ENCODE assay signal across 8 cellular contexts in genomic region chr9:113541019-113541900, GRCh38.
DNase-seq lines count a peak whose midpoint lies in the region; ATAC-seq and TF ChIP-seq lines count a peak whose summit lies in the region.

No MANE protein-coding gene starts in this region.

- H3K4me3 ChIP-seq in CD8-positive, alpha-beta T cell (ENCODE audit: low read depth, low read length), result no peak overlapping the region
- H3K4me3 ChIP-seq in colonic mucosa (no peak overlapping the region), mesendoderm (ENCODE audit: low read length) (no peak overlapping the region)

- no peaks in the 10 kb centered on the region for H3K27me3 ChIP-seq in CD8-positive, alpha-beta T cell (ENCODE audit: insufficient read depth, low read length)
- H3K27me3 ChIP-seq in colonic mucosa (no peaks in the 10 kb centered on the region), mesendoderm (ENCODE audit: insufficient read depth, low read length, poor library complexity) (no peaks in the 10 kb centered on the region)

- WGBS in mesendoderm (ENCODE audit: extremely low coverage, insufficient coverage, low lambda C conversion rate), result no CpG with 5 or more reads among the region's 12 CpGs

- peak overlapping the region; percentile 57 for H3K27ac Mint-ChIP-seq in CD8-positive, alpha-beta T cell

- no peak overlapping the region for H4K5ac ChIP-seq in mesendoderm (ENCODE audit: low read length)

- H3K4me1 Mint-ChIP-seq in CD8-positive, alpha-beta T cell (ENCODE audit: low read depth), result peaks cover 62% of the 10 kb centered on the region

- intact Hi-C loops in CD8-positive, alpha-beta T cell (cut with DNase I, micrococcal nuclease), result no loop called here
- intact Hi-C loops in colonic mucosa (cut with DNase I), result no loop called here

- H3K4me2 ChIP-seq in mesendoderm (ENCODE audit: low read length), result no peak overlapping the region

- H2AK5ac ChIP-seq in mesendoderm (ENCODE audit: low read length), result no peak overlapping the region

- no peak for DNase-seq in CD8-positive, alpha-beta T cell
- DNase-seq in NCI-H226 (peak; percentile 77), colonic mucosa (peak; percentile 74), mesendoderm (peak; percentile 97), NCI-H1048 (lab: John Stamatoyannopoulos, UW) (no peak), GM13977 (ENCODE audit: low spot score) (no peak)

- H3K9me3 ChIP-seq in CD8-positive, alpha-beta T cell (ENCODE audit: low read length), result no peaks in the 10 kb centered on the region
- no peaks in the 10 kb centered on the region for H3K9me3 ChIP-seq in colonic mucosa

- no peak for ATAC-seq in CD8-positive, alpha-beta T cell
- ATAC-seq in HG03460 (IDR thresholded peaks at IDR 0.05; ENCODE audit: unreplicated experiment) (no peak), HG03520 (IDR thresholded peaks at IDR 0.05; ENCODE audit: unreplicated experiment) (no peak)

- H2BK120ac ChIP-seq in mesendoderm (ENCODE audit: low read depth, low read length), result no peak overlapping the region

- H3K23ac ChIP-seq in mesendoderm (ENCODE audit: low read length), result no peak overlapping the region

- no peak overlapping the region for H2BK5ac ChIP-seq in mesendoderm (ENCODE audit: low read length)

- no peak overlapping the region for H3K4ac ChIP-seq in mesendoderm (ENCODE audit: low read depth, low read length)

- no peak for TF ChIP-seq CTCF in CD8-positive, alpha-beta T cell (IDR thresholded peaks at IDR 0.05)
- TF ChIP-seq CTCF in colonic mucosa (IDR thresholded peaks at IDR 0.05) (no peak), GM13977 (IDR thresholded peaks at IDR 0.05; ENCODE audit: extremely low read depth, insufficient read depth, missing control alignments) (no peak)

- H3K9ac ChIP-seq in colonic mucosa (ENCODE audit: low read depth in 2 of 2, low read length in 2 of 2) (peak overlapping the region in 1 of 2 donors; percentile 57), mesendoderm (ENCODE audit: low read length) (peak overlapping the region; percentile 4)

- H3K18ac ChIP-seq in mesendoderm (ENCODE audit: low read length), result no peak overlapping the region

- no peaks in the 10 kb centered on the region for H3K4me1 ChIP-seq in CD8-positive, alpha-beta T cell (ENCODE audit: insufficient read depth, low read length)
- H3K4me1 ChIP-seq in colonic mucosa (no peaks in the 10 kb centered on the region), mesendoderm (ENCODE audit: control insufficient read depth, low read depth, low read length) (no peaks in the 10 kb centered on the region)

- no peaks in the 10 kb centered on the region for H3K27me3 Mint-ChIP-seq in CD8-positive, alpha-beta T cell (ENCODE audit: low read depth)

- no peak overlapping the region for H2BK15ac ChIP-seq in mesendoderm (replicated peaks; ENCODE audit: low read depth)

- no peak overlapping the region for H3K27ac ChIP-seq in CD8-positive, alpha-beta T cell (ENCODE audit: low read depth, low read length)
- H3K27ac ChIP-seq in colonic mucosa (no peak overlapping the region), mesendoderm (ENCODE audit: low read depth, low read length) (no peak overlapping the region)

- peaks cover 93% of the 10 kb centered on the region for H3K36me3 Mint-ChIP-seq in CD8-positive, alpha-beta T cell

- H4K8ac ChIP-seq in mesendoderm (ENCODE audit: low read depth, low read length), result no peak overlapping the region

- H3K56ac ChIP-seq in mesendoderm (ENCODE audit: low read length), result peak overlapping the region; percentile 56

- H3K79me1 ChIP-seq in mesendoderm (ENCODE audit: low read length), result no peaks in the 10 kb centered on the region

- in situ Hi-C loops in GM13977 (cut with MboI; ENCODE audit: low pct_unique_long_range_greater_than_20kb, low sequenced_read_pairs, unreplicated experiment), result no loop called here

- no peak overlapping the region for H3K4me3 Mint-ChIP-seq in CD8-positive, alpha-beta T cell

- H3K36me3 ChIP-seq in CD8-positive, alpha-beta T cell (ENCODE audit: insufficient read depth, low read length), result peaks cover 46% of the 10 kb centered on the region
- H3K36me3 ChIP-seq in colonic mucosa (peaks cover 6% of the 10 kb centered on the region), mesendoderm (ENCODE audit: control insufficient read depth, insufficient read depth, low read length) (no peaks in the 10 kb centered on the region)

- H3K79me2 ChIP-seq in mesendoderm (ENCODE audit: control insufficient read depth, insufficient read depth, low read length), result no peaks in the 10 kb centered on the region

- POLR2A ChIA-PET in CD8-positive, alpha-beta T cell (lab: Charles Lee), result no interaction called here

- H3K9me3 Mint-ChIP-seq in CD8-positive, alpha-beta T cell, result no peaks in the 10 kb centered on the region

- CTCF ChIA-PET in CD8-positive, alpha-beta T cell (lab: Charles Lee), result interaction anchor here (2.1 kb wide), 1 partner anchor 114 kb away, joined by 5 read pairs; no protein-coding TSS in a partner anchor

Comparison
In these comparisons a context has a peak if more than half of its experiments do, and no peak if none do; other contexts are left out.
1. DNase-seq: peak in NCI-H226 (single experiment), colonic mucosa (single experiment) and mesendoderm (single experiment); none in CD8-positive, alpha-beta T cell (0 of 7), NCI-H1048 (single experiment) and GM13977 (single experiment).